1 cellular context compared by ENCODE assay signal in the genomic region with DNA sequence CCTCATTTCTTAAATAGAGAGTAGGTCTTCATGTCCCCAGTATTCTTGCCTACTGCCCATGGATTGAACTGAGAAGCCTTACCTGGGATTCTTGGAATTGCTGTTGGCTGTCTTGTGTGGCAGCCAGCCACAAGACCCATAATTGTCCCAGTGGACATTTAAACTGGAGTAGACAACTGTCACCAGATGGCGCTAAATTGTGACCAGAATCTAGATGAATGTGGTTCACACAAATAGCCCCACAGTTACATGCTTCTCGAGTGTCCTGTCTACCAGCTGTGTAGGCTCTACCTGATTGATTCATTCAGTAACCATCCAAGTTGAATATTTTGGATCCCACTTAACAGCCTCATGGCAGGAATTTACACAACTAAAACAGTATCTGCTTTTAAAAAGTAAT.
A peak's percentile ranks its signal among the peaks of the same experiment; 100 is the strongest.
TF ChIP-seq lines count a peak whose summit lies in the region.

No MANE protein-coding gene starts in this region.

TF ChIP-seq in HepG2, 621 proteins besides CTCF, POLR2A, EP300 and RAD21 (continued from another document and continues in another):
- TF ChIP-seq, protein P1, sequence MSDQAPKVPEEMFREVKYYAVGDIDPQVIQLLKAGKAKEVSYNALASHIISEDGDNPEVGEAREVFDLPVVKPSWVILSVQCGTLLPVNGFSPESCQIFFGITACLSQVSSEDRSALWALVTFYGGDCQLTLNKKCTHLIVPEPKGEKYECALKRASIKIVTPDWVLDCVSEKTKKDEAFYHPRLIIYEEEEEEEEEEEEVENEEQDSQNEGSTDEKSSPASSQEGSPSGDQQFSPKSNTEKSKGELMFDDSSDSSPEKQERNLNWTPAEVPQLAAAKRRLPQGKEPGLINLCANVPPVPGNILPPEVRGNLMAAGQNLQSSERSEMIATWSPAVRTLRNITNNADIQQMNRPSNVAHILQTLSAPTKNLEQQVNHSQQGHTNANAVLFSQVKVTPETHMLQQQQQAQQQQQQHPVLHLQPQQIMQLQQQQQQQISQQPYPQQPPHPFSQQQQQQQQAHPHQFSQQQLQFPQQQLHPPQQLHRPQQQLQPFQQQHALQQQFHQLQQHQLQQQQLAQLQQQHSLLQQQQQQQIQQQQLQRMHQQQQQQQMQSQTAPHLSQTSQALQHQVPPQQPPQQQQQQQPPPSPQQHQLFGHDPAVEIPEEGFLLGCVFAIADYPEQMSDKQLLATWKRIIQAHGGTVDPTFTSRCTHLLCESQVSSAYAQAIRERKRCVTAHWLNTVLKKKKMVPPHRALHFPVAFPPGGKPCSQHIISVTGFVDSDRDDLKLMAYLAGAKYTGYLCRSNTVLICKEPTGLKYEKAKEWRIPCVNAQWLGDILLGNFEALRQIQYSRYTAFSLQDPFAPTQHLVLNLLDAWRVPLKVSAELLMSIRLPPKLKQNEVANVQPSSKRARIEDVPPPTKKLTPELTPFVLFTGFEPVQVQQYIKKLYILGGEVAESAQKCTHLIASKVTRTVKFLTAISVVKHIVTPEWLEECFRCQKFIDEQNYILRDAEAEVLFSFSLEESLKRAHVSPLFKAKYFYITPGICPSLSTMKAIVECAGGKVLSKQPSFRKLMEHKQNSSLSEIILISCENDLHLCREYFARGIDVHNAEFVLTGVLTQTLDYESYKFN (CRISPR knock-in tag; conservative IDR thresholded peaks at IDR 0.05), result no peak
- TF ChIP-seq WIZ (CRISPR knock-in tag; IDR thresholded peaks at IDR 0.05) (no peak), HNRNPLL (IDR thresholded peaks at IDR 0.05; ENCODE audit: low read depth, low read length, poor library complexity, severe bottlenecking) (no peak), JARID2 (CRISPR knock-in tag; IDR thresholded peaks at IDR 0.05; ENCODE audit: insufficient replicate concordance) (no peak), ZNF572 (CRISPR knock-in tag; IDR thresholded peaks at IDR 0.05) (no peak), SMARCE1 (IDR thresholded peaks at IDR 0.05; ENCODE audit: borderline replicate concordance) (no peak), PITX1 (CRISPR knock-in tag; IDR thresholded peaks at IDR 0.05) (no peak), ZNF746 (CRISPR knock-in tag; IDR thresholded peaks at IDR 0.05) (no peak), TP53 (CRISPR knock-in tag; conservative IDR thresholded peaks at IDR 0.05) (no peak), ZNF598 (CRISPR knock-in tag; IDR thresholded peaks at IDR 0.05; ENCODE audit: borderline replicate concordance) (no peak), SNRNP70 (IDR thresholded peaks at IDR 0.05; ENCODE audit: low read depth, low read length) (no peak), ZNF737 (CRISPR knock-in tag; IDR thresholded peaks at IDR 0.05; ENCODE audit: borderline replicate concordance) (no peak), GZF1 (CRISPR knock-in tag; IDR thresholded peaks at IDR 0.05) (no peak), ZNF354B (CRISPR knock-in tag; IDR thresholded peaks at IDR 0.05) (no peak), ZMYM4 (CRISPR knock-in tag; IDR thresholded peaks at IDR 0.05) (peak; percentile 57; the same call in 1 of the 2 replicates), SP140L (CRISPR knock-in tag; IDR thresholded peaks at IDR 0.05; ENCODE audit: borderline replicate concordance) (no peak), NFE2 (CRISPR knock-in tag; IDR thresholded peaks at IDR 0.05) (no peak), YEATS4 (CRISPR knock-in tag; IDR thresholded peaks at IDR 0.05; ENCODE audit: borderline replicate concordance) (no peak), DNMT3B (CRISPR knock-in tag; conservative IDR thresholded peaks at IDR 0.05) (no peak), SAP130 (CRISPR knock-in tag; IDR thresholded peaks at IDR 0.05; ENCODE audit: low read depth) (peak; percentile 61), ZBTB7B (CRISPR knock-in tag; IDR thresholded peaks at IDR 0.05) (0 out of 2 replicates have a peak, but pooled peaks have one; percentile 28), DNMT1 (CRISPR knock-in tag; IDR thresholded peaks at IDR 0.05) (no peak), TAF1 (CRISPR knock-in tag; IDR thresholded peaks at IDR 0.05) (no peak)
- TF ChIP-seq, protein P2, sequence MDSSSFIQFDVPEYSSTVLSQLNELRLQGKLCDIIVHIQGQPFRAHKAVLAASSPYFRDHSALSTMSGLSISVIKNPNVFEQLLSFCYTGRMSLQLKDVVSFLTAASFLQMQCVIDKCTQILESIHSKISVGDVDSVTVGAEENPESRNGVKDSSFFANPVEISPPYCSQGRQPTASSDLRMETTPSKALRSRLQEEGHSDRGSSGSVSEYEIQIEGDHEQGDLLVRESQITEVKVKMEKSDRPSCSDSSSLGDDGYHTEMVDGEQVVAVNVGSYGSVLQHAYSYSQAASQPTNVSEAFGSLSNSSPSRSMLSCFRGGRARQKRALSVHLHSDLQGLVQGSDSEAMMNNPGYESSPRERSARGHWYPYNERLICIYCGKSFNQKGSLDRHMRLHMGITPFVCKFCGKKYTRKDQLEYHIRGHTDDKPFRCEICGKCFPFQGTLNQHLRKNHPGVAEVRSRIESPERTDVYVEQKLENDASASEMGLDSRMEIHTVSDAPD (CRISPR knock-in tag; IDR thresholded peaks at IDR 0.05), result no peak
- TF ChIP-seq, protein P3, sequence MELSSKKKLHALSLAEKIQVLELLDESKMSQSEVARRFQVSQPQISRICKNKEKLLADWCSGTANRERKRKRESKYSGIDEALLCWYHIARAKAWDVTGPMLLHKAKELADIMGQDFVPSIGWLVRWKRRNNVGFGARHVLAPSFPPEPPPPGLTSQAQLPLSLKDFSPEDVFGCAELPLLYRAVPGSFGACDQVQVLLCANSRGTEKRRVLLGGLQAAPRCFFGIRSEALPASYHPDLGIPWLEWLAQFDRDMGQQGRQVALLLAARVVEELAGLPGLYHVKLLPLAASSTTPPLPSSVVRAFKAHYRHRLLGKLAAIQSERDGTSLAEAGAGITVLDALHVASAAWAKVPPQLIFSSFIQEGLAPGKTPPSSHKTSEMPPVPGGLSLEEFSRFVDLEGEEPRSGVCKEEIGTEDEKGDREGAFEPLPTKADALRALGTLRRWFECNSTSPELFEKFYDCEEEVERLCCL (CRISPR knock-in tag; IDR thresholded peaks at IDR 0.05; ENCODE audit: borderline replicate concordance), result no peak
- TF ChIP-seq, protein P4, sequence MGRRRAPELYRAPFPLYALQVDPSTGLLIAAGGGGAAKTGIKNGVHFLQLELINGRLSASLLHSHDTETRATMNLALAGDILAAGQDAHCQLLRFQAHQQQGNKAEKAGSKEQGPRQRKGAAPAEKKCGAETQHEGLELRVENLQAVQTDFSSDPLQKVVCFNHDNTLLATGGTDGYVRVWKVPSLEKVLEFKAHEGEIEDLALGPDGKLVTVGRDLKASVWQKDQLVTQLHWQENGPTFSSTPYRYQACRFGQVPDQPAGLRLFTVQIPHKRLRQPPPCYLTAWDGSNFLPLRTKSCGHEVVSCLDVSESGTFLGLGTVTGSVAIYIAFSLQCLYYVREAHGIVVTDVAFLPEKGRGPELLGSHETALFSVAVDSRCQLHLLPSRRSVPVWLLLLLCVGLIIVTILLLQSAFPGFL (CRISPR knock-in tag; IDR thresholded peaks at IDR 0.05), result no peak
- TF ChIP-seq, protein P5, sequence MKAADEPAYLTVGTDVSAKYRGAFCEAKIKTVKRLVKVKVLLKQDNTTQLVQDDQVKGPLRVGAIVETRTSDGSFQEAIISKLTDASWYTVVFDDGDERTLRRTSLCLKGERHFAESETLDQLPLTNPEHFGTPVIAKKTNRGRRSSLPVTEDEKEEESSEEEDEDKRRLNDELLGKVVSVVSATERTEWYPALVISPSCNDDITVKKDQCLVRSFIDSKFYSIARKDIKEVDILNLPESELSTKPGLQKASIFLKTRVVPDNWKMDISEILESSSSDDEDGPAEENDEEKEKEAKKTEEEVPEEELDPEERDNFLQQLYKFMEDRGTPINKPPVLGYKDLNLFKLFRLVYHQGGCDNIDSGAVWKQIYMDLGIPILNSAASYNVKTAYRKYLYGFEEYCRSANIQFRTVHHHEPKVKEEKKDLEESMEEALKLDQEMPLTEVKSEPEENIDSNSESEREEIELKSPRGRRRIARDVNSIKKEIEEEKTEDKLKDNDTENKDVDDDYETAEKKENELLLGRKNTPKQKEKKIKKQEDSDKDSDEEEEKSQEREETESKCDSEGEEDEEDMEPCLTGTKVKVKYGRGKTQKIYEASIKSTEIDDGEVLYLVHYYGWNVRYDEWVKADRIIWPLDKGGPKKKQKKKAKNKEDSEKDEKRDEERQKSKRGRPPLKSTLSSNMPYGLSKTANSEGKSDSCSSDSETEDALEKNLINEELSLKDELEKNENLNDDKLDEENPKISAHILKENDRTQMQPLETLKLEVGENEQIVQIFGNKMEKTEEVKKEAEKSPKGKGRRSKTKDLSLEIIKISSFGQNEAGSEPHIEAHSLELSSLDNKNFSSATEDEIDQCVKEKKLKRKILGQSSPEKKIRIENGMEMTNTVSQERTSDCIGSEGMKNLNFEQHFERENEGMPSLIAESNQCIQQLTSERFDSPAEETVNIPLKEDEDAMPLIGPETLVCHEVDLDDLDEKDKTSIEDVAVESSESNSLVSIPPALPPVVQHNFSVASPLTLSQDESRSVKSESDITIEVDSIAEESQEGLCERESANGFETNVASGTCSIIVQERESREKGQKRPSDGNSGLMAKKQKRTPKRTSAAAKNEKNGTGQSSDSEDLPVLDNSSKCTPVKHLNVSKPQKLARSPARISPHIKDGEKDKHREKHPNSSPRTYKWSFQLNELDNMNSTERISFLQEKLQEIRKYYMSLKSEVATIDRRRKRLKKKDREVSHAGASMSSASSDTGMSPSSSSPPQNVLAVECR (CRISPR knock-in tag; IDR thresholded peaks at IDR 0.05; ENCODE audit: borderline replicate concordance), result peak; percentile 46; the same call in 1 of the 2 replicates
- TF ChIP-seq, protein P6, sequence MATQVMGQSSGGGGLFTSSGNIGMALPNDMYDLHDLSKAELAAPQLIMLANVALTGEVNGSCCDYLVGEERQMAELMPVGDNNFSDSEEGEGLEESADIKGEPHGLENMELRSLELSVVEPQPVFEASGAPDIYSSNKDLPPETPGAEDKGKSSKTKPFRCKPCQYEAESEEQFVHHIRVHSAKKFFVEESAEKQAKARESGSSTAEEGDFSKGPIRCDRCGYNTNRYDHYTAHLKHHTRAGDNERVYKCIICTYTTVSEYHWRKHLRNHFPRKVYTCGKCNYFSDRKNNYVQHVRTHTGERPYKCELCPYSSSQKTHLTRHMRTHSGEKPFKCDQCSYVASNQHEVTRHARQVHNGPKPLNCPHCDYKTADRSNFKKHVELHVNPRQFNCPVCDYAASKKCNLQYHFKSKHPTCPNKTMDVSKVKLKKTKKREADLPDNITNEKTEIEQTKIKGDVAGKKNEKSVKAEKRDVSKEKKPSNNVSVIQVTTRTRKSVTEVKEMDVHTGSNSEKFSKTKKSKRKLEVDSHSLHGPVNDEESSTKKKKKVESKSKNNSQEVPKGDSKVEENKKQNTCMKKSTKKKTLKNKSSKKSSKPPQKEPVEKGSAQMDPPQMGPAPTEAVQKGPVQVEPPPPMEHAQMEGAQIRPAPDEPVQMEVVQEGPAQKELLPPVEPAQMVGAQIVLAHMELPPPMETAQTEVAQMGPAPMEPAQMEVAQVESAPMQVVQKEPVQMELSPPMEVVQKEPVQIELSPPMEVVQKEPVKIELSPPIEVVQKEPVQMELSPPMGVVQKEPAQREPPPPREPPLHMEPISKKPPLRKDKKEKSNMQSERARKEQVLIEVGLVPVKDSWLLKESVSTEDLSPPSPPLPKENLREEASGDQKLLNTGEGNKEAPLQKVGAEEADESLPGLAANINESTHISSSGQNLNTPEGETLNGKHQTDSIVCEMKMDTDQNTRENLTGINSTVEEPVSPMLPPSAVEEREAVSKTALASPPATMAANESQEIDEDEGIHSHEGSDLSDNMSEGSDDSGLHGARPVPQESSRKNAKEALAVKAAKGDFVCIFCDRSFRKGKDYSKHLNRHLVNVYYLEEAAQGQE (IDR thresholded peaks at IDR 0.05; ENCODE audit: borderline replicate concordance in 1 of 2, low read depth in 1 of 2, low read length in 2 of 2), result no peak
- TF ChIP-seq, protein P7, sequence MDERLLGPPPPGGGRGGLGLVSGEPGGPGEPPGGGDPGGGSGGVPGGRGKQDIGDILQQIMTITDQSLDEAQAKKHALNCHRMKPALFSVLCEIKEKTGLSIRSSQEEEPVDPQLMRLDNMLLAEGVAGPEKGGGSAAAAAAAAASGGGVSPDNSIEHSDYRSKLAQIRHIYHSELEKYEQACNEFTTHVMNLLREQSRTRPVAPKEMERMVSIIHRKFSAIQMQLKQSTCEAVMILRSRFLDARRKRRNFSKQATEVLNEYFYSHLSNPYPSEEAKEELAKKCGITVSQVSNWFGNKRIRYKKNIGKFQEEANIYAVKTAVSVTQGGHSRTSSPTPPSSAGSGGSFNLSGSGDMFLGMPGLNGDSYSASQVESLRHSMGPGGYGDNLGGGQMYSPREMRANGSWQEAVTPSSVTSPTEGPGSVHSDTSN (CRISPR knock-in tag; IDR thresholded peaks at IDR 0.05), result no peak
- TF ChIP-seq, protein P8, sequence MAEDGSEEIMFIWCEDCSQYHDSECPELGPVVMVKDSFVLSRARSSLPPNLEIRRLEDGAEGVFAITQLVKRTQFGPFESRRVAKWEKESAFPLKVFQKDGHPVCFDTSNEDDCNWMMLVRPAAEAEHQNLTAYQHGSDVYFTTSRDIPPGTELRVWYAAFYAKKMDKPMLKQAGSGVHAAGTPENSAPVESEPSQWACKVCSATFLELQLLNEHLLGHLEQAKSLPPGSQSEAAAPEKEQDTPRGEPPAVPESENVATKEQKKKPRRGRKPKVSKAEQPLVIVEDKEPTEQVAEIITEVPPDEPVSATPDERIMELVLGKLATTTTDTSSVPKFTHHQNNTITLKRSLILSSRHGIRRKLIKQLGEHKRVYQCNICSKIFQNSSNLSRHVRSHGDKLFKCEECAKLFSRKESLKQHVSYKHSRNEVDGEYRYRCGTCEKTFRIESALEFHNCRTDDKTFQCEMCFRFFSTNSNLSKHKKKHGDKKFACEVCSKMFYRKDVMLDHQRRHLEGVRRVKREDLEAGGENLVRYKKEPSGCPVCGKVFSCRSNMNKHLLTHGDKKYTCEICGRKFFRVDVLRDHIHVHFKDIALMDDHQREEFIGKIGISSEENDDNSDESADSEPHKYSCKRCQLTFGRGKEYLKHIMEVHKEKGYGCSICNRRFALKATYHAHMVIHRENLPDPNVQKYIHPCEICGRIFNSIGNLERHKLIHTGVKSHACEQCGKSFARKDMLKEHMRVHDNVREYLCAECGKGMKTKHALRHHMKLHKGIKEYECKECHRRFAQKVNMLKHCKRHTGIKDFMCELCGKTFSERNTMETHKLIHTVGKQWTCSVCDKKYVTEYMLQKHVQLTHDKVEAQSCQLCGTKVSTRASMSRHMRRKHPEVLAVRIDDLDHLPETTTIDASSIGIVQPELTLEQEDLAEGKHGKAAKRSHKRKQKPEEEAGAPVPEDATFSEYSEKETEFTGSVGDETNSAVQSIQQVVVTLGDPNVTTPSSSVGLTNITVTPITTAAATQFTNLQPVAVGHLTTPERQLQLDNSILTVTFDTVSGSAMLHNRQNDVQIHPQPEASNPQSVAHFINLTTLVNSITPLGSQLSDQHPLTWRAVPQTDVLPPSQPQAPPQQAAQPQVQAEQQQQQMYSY (CRISPR knock-in tag; IDR thresholded peaks at IDR 0.05), result no peak
- TF ChIP-seq, protein P9, sequence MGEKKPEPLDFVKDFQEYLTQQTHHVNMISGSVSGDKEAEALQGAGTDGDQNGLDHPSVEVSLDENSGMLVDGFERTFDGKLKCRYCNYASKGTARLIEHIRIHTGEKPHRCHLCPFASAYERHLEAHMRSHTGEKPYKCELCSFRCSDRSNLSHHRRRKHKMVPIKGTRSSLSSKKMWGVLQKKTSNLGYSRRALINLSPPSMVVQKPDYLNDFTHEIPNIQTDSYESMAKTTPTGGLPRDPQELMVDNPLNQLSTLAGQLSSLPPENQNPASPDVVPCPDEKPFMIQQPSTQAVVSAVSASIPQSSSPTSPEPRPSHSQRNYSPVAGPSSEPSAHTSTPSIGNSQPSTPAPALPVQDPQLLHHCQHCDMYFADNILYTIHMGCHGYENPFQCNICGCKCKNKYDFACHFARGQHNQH (CRISPR knock-in tag; IDR thresholded peaks at IDR 0.05), result no peak; the same call in 1 of the 2 replicates
- TF ChIP-seq, protein P10, sequence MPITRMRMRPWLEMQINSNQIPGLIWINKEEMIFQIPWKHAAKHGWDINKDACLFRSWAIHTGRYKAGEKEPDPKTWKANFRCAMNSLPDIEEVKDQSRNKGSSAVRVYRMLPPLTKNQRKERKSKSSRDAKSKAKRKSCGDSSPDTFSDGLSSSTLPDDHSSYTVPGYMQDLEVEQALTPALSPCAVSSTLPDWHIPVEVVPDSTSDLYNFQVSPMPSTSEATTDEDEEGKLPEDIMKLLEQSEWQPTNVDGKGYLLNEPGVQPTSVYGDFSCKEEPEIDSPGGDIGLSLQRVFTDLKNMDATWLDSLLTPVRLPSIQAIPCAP (CRISPR knock-in tag; IDR thresholded peaks at IDR 0.05; ENCODE audit: low read depth), result no peak
